ENCODE assay signal across 10 cellular contexts in genomic region chr5:135392256-135392655, GRCh38. TPM values are rescaled to one million over a fixed set of nuclear protein-coding genes. Genes with fewer than 3 reads are reported as not detected.
DNase-seq lines count a peak whose midpoint lies in the region; ATAC-seq and TF ChIP-seq lines count a peak whose summit lies in the region.
"Had no signal": no experiment of that assay in that cellular context is flagged by ENCODE, and none has a peak within 500 bp of the region (broad histone marks: within the 10 kb centered on the region; RNA-seq: fewer than 3 reads in every experiment).

No MANE protein-coding gene starts in this region.

- peaks cover 84% of the 10 kb centered on the region for H3K79me2 ChIP-seq in smooth muscle cell (ENCODE audit: low read depth)

- H3K36me3 ChIP-seq in smooth muscle cell (ENCODE audit: low read depth), result peaks cover 7% of the 10 kb centered on the region

- H4K20me1 ChIP-seq in smooth muscle cell (ENCODE audit: low read depth), result peaks cover 85% of the 10 kb centered on the region

- H3K4me1 ChIP-seq in smooth muscle cell (ENCODE audit: low read depth), result peaks cover 42% of the 10 kb centered on the region

- peaks cover 62% of the 10 kb centered on the region for H3K4me1 Mint-ChIP-seq in T-helper 17 cell

- H3K27me3 Mint-ChIP-seq in T-helper 17 cell, result no peaks in the 10 kb centered on the region

- H3K4me2 ChIP-seq in smooth muscle cell, result peak overlapping the region; percentile 93

- ATAC-seq in T-helper 17 cell (peak; percentile 28), Right ventricle myocardium superior (ENCODE audit: poor library complexity) (peak; percentile 1), HG02970 (IDR thresholded peaks at IDR 0.05; ENCODE audit: low FRiP score, unreplicated experiment) (no peak), GM19328 (IDR thresholded peaks at IDR 0.05; ENCODE audit: unreplicated experiment) (no peak)
- ATAC-seq: HCT116 had no signal

- TF ChIP-seq CTCF in smooth muscle cell (IDR thresholded peaks at IDR 0.05; ENCODE audit: borderline replicate concordance, insufficient read depth, poor library complexity, severe bottlenecking), result no peak

- DNase-seq in NOMO-1 treated with DMSO at 0.1 percent for 48 hours (lab: John Stamatoyannopoulos, UW; ENCODE audit: unreplicated experiment) (peak; percentile 65), NOMO-1 treated with dmso at 0.1 percent for 144 hours (lab: John Stamatoyannopoulos, UW; ENCODE audit: unreplicated experiment) (no peak), T-helper 17 cell (no peak), Right ventricle myocardium superior (no peak), smooth muscle cell (lab: John Stamatoyannopoulos, UW; ENCODE audit: unreplicated experiment) (no peak), NCI-H1105 treated with DMSO at 0.1 percent for 48 hours (lab: John Stamatoyannopoulos, UW) (no peak)

- H3K9ac ChIP-seq in smooth muscle cell (ENCODE audit: low read depth), result peak overlapping the region; percentile 76

- 68% methylated on average over 2 of the region's 2 CpGs for whole genome bisulfite sequencing in smooth muscle cell (ENCODE audit: low lambda C conversion rate)

- H2AFZ ChIP-seq in smooth muscle cell (ENCODE audit: low read depth), result no peak overlapping the region

- H3K27me3 ChIP-seq in smooth muscle cell (ENCODE audit: low read depth), result no peaks in the 10 kb centered on the region

- peak overlapping the region; percentile 96 for H3K27ac ChIP-seq in smooth muscle cell (ENCODE audit: low read depth)
- H3K27ac ChIP-seq: 22Rv1 had no signal

- H3K4me3 ChIP-seq in smooth muscle cell, result no peak overlapping the region

- H3K36me3 Mint-ChIP-seq in T-helper 17 cell (ENCODE audit: low read depth), result peaks cover 2% of the 10 kb centered on the region

- H3K27ac Mint-ChIP-seq in T-helper 17 cell, result peak overlapping the region; percentile 85

- H3K4me3 Mint-ChIP-seq in T-helper 17 cell, result peak overlapping the region; percentile 52

- intact Hi-C loops in Right ventricle myocardium superior (cut with DNase I), result no loop called here

- H3F3A ChIP-seq in smooth muscle cell (ENCODE audit: low read depth), result peaks cover 41% of the 10 kb centered on the region

- H3K9me3 ChIP-seq in T-helper 17 cell (ENCODE audit: control insufficient read depth, low read length, poor library complexity, severe bottlenecking) (no peaks in the 10 kb centered on the region), smooth muscle cell (replicated peaks; ENCODE audit: low read depth) (no peaks in the 10 kb centered on the region)

RNA-seq across cellular contexts. Expression of gene MACROH2A1, which starts 6.8 kb away (rescaled TPM):
- total RNA-seq in T-helper 17 cell (100 to 1,000 TPM; 124 to 141 TPM), Right ventricle myocardium superior (102 TPM), smooth muscle cell (349 and 371 TPM in 2 replicates)
- 272 and 309 TPM in 2 replicates for polyA plus RNA-seq in smooth muscle cell

RNA-seq across cellular contexts. Expression of gene DCANP1, which starts 54.9 kb away (rescaled TPM):
- total RNA-seq in T-helper 17 cell (under 1 TPM in 1 of 2 donors, not detected in 1; 0.16 TPM), Right ventricle myocardium superior (not detected), smooth muscle cell (not detected in 2 replicates)
- not detected in 2 replicates for polyA plus RNA-seq in smooth muscle cell

RNA-seq across cellular contexts. Expression of gene TIFAB, which starts 59.9 kb away (rescaled TPM):
- total RNA-seq in T-helper 17 cell (under 1 TPM in 1 of 2 donors, not detected in 1; 0.13 TPM), Right ventricle myocardium superior (not detected), smooth muscle cell (under 0.01 TPM in 1 of 2 replicates, not detected in the other)
- 0.08 and 0.11 TPM in 2 replicates for polyA plus RNA-seq in smooth muscle cell

Comparison
In these comparisons a context has a peak if more than half of its experiments do, and no peak if none do; other contexts are left out.
1. ATAC-seq: peak in T-helper 17 cell (single experiment) and Right ventricle myocardium superior (single experiment); none in HG02970 (single experiment) and GM19328 (single experiment).